1 cellular context compared by ENCODE assay signal in genomic region chr14:77087631-77088030, GRCh38.
TF ChIP-seq lines count a peak whose summit lies in the region.

No MANE protein-coding gene starts in this region.

TF ChIP-seq in H1, 55 proteins besides CTCF, POLR2A, EP300 and RAD21:
- no peak for TF ChIP-seq RBBP5 (IDR thresholded peaks at IDR 0.05; ENCODE audit: borderline replicate concordance, low read depth, low read length)
TF ChIP-seq in H1: peak in this region for 0.
